ENCODE assay signal across 27 cellular contexts in the genomic region with DNA sequence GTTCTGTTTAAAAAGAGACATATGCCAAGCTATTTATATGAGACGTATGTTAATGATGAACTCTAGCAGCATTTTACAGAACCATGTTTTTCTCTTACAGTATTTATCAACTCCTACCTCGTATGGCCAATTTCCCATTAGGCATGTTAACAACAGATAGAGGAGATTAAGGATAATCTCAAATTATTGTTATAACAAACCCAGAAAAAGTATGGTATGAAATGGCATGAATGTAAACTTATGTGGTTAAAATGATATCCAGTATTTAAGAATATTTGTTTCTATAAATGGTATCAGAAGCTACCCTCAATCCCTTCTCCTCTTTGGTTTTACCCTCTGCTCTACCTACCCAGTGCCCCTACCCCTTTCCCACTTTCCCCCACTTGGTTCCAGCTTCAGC.
"Had no signal": no experiment of that assay in that cellular context is flagged by ENCODE, and none has a peak within 500 bp of the region (broad histone marks: within the 10 kb centered on the region; RNA-seq: fewer than 3 reads in every experiment).

No MANE protein-coding gene starts in this region.

- H3K4me3 Mint-ChIP-seq: activated CD4-positive, alpha-beta memory T cell treated with anti-CD3 and anti-CD28 coated beads, Interleukin-2, amount 10 ng/mL, durations not matched to agents 7 days and 5 days; activated naive CD4-positive, alpha-beta T cell treated with anti-CD3 and anti-CD28 coated beads for 36 hours; activated T-cell treated with anti-CD3 and anti-CD28 coated beads, Interleukin-2, amount 50 U/mL, for 24 hours; brain had no signal

- H3K9me3 ChIP-seq: adrenal gland, SJCRH30 had no signal

- H3K27me3 Mint-ChIP-seq: brain had no signal

- ATAC-seq: activated naive CD4-positive, alpha-beta T cell treated with anti-CD3 and anti-CD28 coated beads, Interleukin-2, amount 50 U/mL, for 72 hours; Panc1 had no signal

- H3K27ac ChIP-seq: adrenal gland, SJCRH30, SK-N-MC, WERI-Rb-1 had no signal

- H3K27ac Mint-ChIP-seq: activated CD4-positive, alpha-beta memory T cell treated with anti-CD3 and anti-CD28 coated beads, Interleukin-2, amount 10 ng/mL, durations not matched to agents 7 days and 5 days; activated naive CD4-positive, alpha-beta T cell treated with anti-CD3 and anti-CD28 coated beads for 36 hours; activated naive CD4-positive, alpha-beta T cell treated with anti-CD3 and anti-CD28 coated beads, Interleukin-2, amount 50 U/mL, for 72 hours; activated T-cell treated with anti-CD3 and anti-CD28 coated beads, Interleukin-2, amount 50 U/mL, for 24 hours; activated T-helper 2 cell treated with anti-CD3 and anti-CD28 coated beads, Interferon-gamma antibody, Interleukin-2, Interleukin-4, amounts not matched to agents 10 μg/mL and 5 μg/mL and 100 μg/mL, durations not matched to agents 14 hours and 24 hours and 36 hours; brain had no signal

- H3K9me3 Mint-ChIP-seq: activated CD4-positive, alpha-beta memory T cell treated with anti-CD3 and anti-CD28 coated beads, Interleukin-2, amount 10 ng/mL, durations not matched to agents 7 days and 5 days; activated naive CD4-positive, alpha-beta T cell treated with anti-CD3 and anti-CD28 coated beads for 36 hours had no signal

- H3K36me3 ChIP-seq: adrenal gland, SJCRH30, WERI-Rb-1 had no signal

- DNase-seq: activated CD4-positive, alpha-beta memory T cell treated with anti-CD3 and anti-CD28 coated beads, Interleukin-2, amount 10 ng/mL, durations not matched to agents 7 days and 5 days; activated CD4-positive, alpha-beta T cell treated with anti-CD3 and anti-CD28 coated beads for 1 hour; activated CD4-positive, alpha-beta T cell treated with anti-CD3 and anti-CD28 coated beads for 48 hours; activated CD4-positive, CD25-positive, alpha-beta regulatory T cell; activated gamma-delta T cell; activated naive CD4-positive, alpha-beta T cell treated with anti-CD3 and anti-CD28 coated beads for 36 hours; activated T-cell treated with anti-CD3 and anti-CD28 coated beads, Interleukin-2, amount 50 U/mL, for 24 hours; adrenal gland; caudate nucleus; cerebellar nuclear complex; NCI-H1105; NCI-H1436; NCI-H1694; NCI-H1930; NCI-H2081 treated with DMSO at 0.1 percent for 48 hours; NCI-H345; NCI-H524 treated with DMSO at 0.1 percent for 48 hours; SHP77; SJCRH30; T1000; WERI-Rb-1 had no signal

- H3K4me1 ChIP-seq: adrenal gland, SJCRH30 had no signal

- H3K4me3 ChIP-seq: adrenal gland, SJCRH30, SK-N-MC had no signal

- FAIRE-seq: bronchial epithelial cell had no signal

- H3K27me3 ChIP-seq: adrenal gland, SJCRH30 had no signal
